ENCODE assay signal across 8 cellular contexts in the genomic region with DNA sequence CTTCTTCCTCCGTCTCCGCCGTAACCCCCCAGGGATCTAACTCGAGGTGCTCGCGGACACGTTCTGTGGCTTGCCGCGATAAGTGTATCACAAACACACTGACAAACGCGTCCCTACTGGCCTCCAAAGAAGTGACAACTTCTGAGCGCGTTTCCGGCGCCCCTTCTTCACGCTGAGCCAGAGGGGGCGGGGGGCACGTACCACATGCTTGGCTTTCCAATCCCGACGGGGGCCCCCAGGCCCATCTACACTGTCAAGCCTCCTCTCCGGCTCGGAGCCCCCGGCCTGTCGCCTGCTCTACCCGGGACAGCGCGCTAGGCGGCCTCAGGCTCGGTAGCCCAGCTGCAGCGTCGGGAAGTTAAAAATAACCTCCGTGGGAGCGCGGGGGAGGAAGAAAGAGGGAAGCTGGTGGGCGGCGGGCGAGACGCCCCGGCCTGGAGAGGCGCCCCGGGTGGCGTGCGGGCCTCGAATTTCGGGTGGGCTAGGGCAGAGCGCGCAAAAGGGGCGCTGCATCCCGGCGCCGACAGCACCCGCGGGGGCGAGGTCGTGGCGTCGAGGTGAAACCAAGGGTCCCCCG. TPM values are rescaled to one million over a fixed set of nuclear protein-coding genes. Genes with fewer than 3 reads are reported as not detected.
DNase-seq lines count a peak whose midpoint lies in the region; ATAC-seq, FAIRE-seq and TF ChIP-seq lines count a peak whose summit lies in the region.

No MANE protein-coding gene starts in this region.

- DNase-seq in D721Med (ENCODE audit: insufficient read length, low spot score) = no peak
- peak; percentile 69 for DNase-seq in NCI-H69 (lab: John Stamatoyannopoulos, UW)
- DNase-seq in activated T-helper 9 cell treated with anti-CD3 and anti-CD28 coated beads, Interleukin-2, amount 50 U/mL, for 16 hours (ENCODE audit: low read depth) = peak; percentile 20
- peak; percentile 71 for DNase-seq in germinal center (ENCODE audit: low spot score)
- DNase-seq in posterior vena cava (ENCODE audit: low spot score) = peak; percentile 88
- DNase-seq in GM19240 (ENCODE audit: insufficient read length, low spot score) = no peak
- no peak for DNase-seq in NCI-H187 treated with DMSO at 0.1 percent for 48 hours (lab: John Stamatoyannopoulos, UW)

- peak; percentile 2 for TF ChIP-seq CTCF in D721Med (IDR thresholded peaks at IDR 0.05; ENCODE audit: insufficient read depth, missing control alignments)

- no peak for FAIRE-seq in D721Med (lab: Jason Lieb, UNC)

- peak; percentile 22 for ATAC-seq in GM21723 (IDR thresholded peaks at IDR 0.05; ENCODE audit: unreplicated experiment)

- intact Hi-C loops in posterior vena cava (cut with DNase I) = no loop called here

RNA-seq across cellular contexts. Expression of a gene that starts 0.7 kb away (rescaled TPM):
- total RNA-seq in posterior vena cava = 10 to 100 TPM; 13.8 to 36.6 TPM

RNA-seq across cellular contexts. Expression of a gene that starts 30.0 kb away (rescaled TPM):
- 10 to 100 TPM; 33.7 to 34.8 TPM for total RNA-seq in posterior vena cava

Comparison
In these comparisons a context has a peak if more than half of its experiments do, and no peak if none do; other contexts are left out.
1. DNase-seq: peak in NCI-H69 (single experiment), activated T-helper 9 cell treated with anti-CD3 and anti-CD28 coated beads, Interleukin-2, amount 50 U/mL, for 16 hours (single experiment), germinal center (single experiment) and posterior vena cava (single experiment); none in D721Med (single experiment), GM19240 (single experiment) and NCI-H187 treated with DMSO at 0.1 percent for 48 hours (single experiment).